14 cellular contexts compared by ENCODE assay signal in the genomic region with DNA sequence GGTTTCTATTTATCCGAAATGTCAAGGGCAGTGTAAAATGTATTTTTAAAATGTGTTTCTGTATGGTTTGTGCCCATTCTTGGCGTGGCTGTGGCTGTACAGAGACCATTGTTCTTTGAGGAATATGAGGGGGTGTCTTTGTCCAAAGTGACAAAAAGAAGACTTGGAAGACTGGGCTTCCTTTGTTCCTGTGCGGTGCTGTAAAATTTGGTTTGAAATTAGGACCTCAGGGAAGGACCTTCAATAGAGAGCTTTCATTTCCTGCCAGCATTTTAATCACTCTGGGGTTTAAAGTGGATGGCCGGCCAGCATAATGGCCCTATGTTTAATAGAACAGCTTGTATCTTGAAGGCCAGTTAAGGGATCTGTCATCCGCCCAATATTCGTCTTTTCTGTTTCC.
DNase-seq lines count a peak whose midpoint lies in the region; ATAC-seq and TF ChIP-seq lines count a peak whose summit lies in the region.
"Had no signal": no experiment of that assay in that cellular context is flagged by ENCODE, and none has a peak within 500 bp of the region (broad histone marks: within the 10 kb centered on the region; RNA-seq: fewer than 3 reads in every experiment).

No MANE protein-coding gene starts in this region.

- peak overlapping the region; percentile 5 for H3K27ac ChIP-seq in muscle layer of duodenum (ENCODE audit: low read length)
- peak overlapping the region; percentile 83 for H3K27ac ChIP-seq in upper lobe of right lung
- H3K27ac ChIP-seq in effector memory CD4-positive, alpha-beta T cell (ENCODE audit: insufficient read depth, low read length, poor library complexity, severe bottlenecking), result no peak overlapping the region
- H3K27ac ChIP-seq: GM23248 had no signal

- intact Hi-C loops in upper lobe of right lung (cut with DNase I), result loop anchor here (5.0 kb wide), 1 partner anchor 43 kb away; no protein-coding TSS in a partner anchor

- ATAC-seq in upper lobe of right lung, result peak; percentile 19
- ATAC-seq: T-cell had no signal

- H3K36me3 ChIP-seq in muscle layer of duodenum (ENCODE audit: control insufficient read depth in 1 of 2, insufficient read depth in 2 of 2, low read length in 2 of 2) (no peaks in the 10 kb centered on the region), upper lobe of right lung (no peaks in the 10 kb centered on the region)
- H3K36me3 ChIP-seq in effector memory CD4-positive, alpha-beta T cell (ENCODE audit: control insufficient read depth, insufficient read depth, low read length), result no peaks in the 10 kb centered on the region

- no peak for TF ChIP-seq CTCF in upper lobe of right lung (IDR thresholded peaks at IDR 0.05)

- peaks cover 5 to 22% of the 10 kb centered on the region in 2 donors for H3K4me1 ChIP-seq in muscle layer of duodenum (ENCODE audit: control insufficient read depth in 1 of 2, insufficient read depth in 2 of 2, low read length in 2 of 2)
- peaks cover 27% of the 10 kb centered on the region for H3K4me1 ChIP-seq in upper lobe of right lung
- no peaks in the 10 kb centered on the region for H3K4me1 ChIP-seq in effector memory CD4-positive, alpha-beta T cell (ENCODE audit: control insufficient read depth, insufficient read depth, low read length, poor library complexity, severe bottlenecking)

- H3K9me3 ChIP-seq in muscle layer of duodenum (ENCODE audit: control insufficient read depth in 1 of 2, low read length in 2 of 2) (no peaks in the 10 kb centered on the region), upper lobe of right lung (no peaks in the 10 kb centered on the region)
- H3K9me3 ChIP-seq in effector memory CD4-positive, alpha-beta T cell (ENCODE audit: control insufficient read depth, low read length), result no peaks in the 10 kb centered on the region

- no peaks in the 10 kb centered on the region for H3K27me3 ChIP-seq in muscle layer of duodenum (ENCODE audit: low read depth, low read length)
- H3K27me3 ChIP-seq in upper lobe of right lung, result no peaks in the 10 kb centered on the region
- H3K27me3 ChIP-seq in effector memory CD4-positive, alpha-beta T cell (replicated peaks; ENCODE audit: control insufficient read depth, insufficient read depth, low read length, poor library complexity, severe bottlenecking), result no peaks in the 10 kb centered on the region

- no peak overlapping the region for H3K4me3 ChIP-seq in muscle layer of duodenum (ENCODE audit: low read depth in 1 of 2, low read length in 2 of 2)
- H3K4me3 ChIP-seq in upper lobe of right lung, result no peak overlapping the region
- H3K4me3 ChIP-seq in effector memory CD4-positive, alpha-beta T cell (ENCODE audit: insufficient read depth, low read depth, low read length, poor library complexity, severe bottlenecking), result no peak overlapping the region
- H3K4me3 ChIP-seq: GM23248 had no signal

- DNase-seq in NCI-H510A treated with DMSO at 0.1 percent for 48 hours (lab: John Stamatoyannopoulos, UW), result peak; percentile 14
- DNase-seq in NCI-H510A (lab: John Stamatoyannopoulos, UW), result no peak
- peak; percentile 99 for DNase-seq in foreskin melanocyte
- no peak for DNase-seq in upper lobe of right lung
- no peak for DNase-seq in kidney glomerular epithelial cell (lab: John Stamatoyannopoulos, UW)
- DNase-seq in activated gamma-delta T cell (lab: John Stamatoyannopoulos, UW), result no peak
- no peak for DNase-seq in effector memory CD4-positive, alpha-beta T cell
- DNase-seq: activated CD4-positive, alpha-beta T cell treated with anti-CD3 and anti-CD28 coated beads, Interleukin-2, amount 10 ng/mL, durations not matched to agents 7 days and 5 days; cortex of kidney; GM23248; mesendoderm; T-cell; trophoblast cell had no signal

Comparison
In these comparisons a context has a peak if more than half of its experiments do, and no peak if none do; other contexts are left out.
1. DNase-seq: peak in NCI-H510A treated with DMSO at 0.1 percent for 48 hours (single experiment) and foreskin melanocyte (single experiment); none in NCI-H510A (single experiment), upper lobe of right lung (single experiment), kidney glomerular epithelial cell (single experiment), activated gamma-delta T cell (single experiment) and effector memory CD4-positive, alpha-beta T cell (0 of 3).